In the genomic region with DNA sequence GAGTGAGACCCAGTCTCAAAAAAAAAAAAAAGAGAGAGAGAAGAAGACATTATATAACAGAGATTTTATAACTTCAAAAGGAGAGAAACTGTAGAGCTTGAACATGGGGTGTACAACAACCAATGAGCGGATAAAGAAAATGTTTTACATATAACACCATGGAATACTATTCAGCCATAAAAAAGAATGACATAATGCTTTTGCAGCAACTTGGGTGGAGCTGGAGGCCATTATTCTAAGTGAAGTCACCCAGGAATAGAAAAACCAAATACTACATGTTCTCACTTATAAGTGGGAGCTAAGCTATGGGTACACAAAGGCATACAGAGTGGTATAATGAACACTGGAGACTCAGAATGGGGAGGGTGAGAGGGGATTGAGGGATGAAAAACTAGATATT, we compare ENCODE assay signal across 7 cellular contexts.
"Had no signal": no experiment of that assay in that cellular context is flagged by ENCODE, and none has a peak within 500 bp of the region (broad histone marks: within the 10 kb centered on the region; RNA-seq: fewer than 3 reads in every experiment).

No MANE protein-coding gene starts in this region.

- ATAC-seq: HCT116 had no signal

- H3K27ac Mint-ChIP-seq: IgD-negative memory B cell had no signal

- H3K4me1 Mint-ChIP-seq: IgD-negative memory B cell had no signal

- H3K4me3 ChIP-seq: GM23248, HAP-1 had no signal

- H3K4me1 ChIP-seq: HAP-1 had no signal

- DNase-seq: GM23248, GOT3, H7, KBM-7 had no signal

- H3K27me3 Mint-ChIP-seq: IgD-negative memory B cell had no signal

- H3K4me3 Mint-ChIP-seq: IgD-negative memory B cell had no signal

- H3K27ac ChIP-seq: GM23248 had no signal

- H3K9me3 ChIP-seq: HAP-1 had no signal

- H3K36me3 ChIP-seq: HAP-1 had no signal
